In the genomic region with DNA sequence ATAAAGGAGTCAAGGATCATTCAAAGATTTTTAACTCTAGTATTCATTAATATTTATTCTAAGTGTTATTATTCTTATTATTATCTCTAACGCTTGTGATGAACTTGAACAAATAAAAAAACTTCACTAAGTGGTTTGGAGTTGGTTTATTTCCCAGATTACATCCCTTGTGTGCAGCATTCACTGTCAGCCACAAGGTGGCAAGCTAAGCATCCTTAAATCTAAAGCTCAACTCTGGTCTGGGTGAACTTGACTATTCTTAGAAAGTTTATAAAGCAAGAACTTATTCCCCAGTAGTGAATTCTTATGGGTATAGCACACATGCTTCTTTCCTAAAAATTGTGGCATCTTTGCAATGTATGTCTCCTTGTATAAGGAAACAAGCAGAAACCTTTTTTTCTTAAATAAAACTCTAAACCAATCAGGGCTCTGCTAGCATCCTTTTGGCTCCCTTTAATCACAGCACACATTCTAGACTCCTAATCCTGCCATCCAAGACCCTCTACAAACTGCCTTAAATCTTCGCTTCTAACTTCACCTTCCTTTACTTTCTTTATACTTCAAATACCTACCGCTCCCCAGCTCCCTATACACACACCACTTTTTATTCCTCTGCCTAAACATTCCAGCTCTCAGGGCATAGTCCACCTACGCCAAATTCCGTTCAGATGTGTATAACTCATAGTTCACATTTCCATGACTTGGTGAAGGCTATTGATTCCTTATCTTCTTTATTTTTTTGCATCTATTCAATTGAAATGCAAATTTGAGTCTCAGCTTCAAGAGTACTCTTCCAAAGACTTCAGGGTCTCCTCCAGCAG, we compare ENCODE assay signal across 1 cellular context.
TF ChIP-seq lines count a peak whose summit lies in the region.

No MANE protein-coding gene starts in this region.

TF ChIP-seq in HepG2, 621 proteins besides CTCF, POLR2A, EP300 and RAD21 (continued from another document and continues in another):
- no peak for TF ChIP-seq RARA (CRISPR knock-in tag; IDR thresholded peaks at IDR 0.05)
- TF ChIP-seq RAD51 (IDR thresholded peaks at IDR 0.05; ENCODE audit: borderline replicate concordance) = no peak
- TF ChIP-seq GLI4 (CRISPR knock-in tag; IDR thresholded peaks at IDR 0.05; ENCODE audit: borderline replicate concordance) = no peak
- no peak for TF ChIP-seq ZNF235 (CRISPR knock-in tag; IDR thresholded peaks at IDR 0.05; ENCODE audit: borderline replicate concordance)
- TF ChIP-seq ASH2L (IDR thresholded peaks at IDR 0.05; ENCODE audit: insufficient read length, low read depth, low read length) = peak; percentile 58
- TF ChIP-seq SNRNP70 (IDR thresholded peaks at IDR 0.05; ENCODE audit: low read depth, low read length) = no peak
- TF ChIP-seq ZFP90 (CRISPR knock-in tag; IDR thresholded peaks at IDR 0.05; ENCODE audit: borderline replicate concordance) = no peak
- TF ChIP-seq PAF1 (CRISPR knock-in tag; IDR thresholded peaks at IDR 0.05) = no peak
- peak; percentile 78 for TF ChIP-seq TEAD3 (CRISPR knock-in tag; optimal IDR thresholded peaks at IDR 0.05; ENCODE audit: borderline replicate concordance)
- no peak for TF ChIP-seq ZSCAN20 (CRISPR knock-in tag; IDR thresholded peaks at IDR 0.05; ENCODE audit: borderline replicate concordance)
- TF ChIP-seq ZNF562 (CRISPR knock-in tag; IDR thresholded peaks at IDR 0.05; ENCODE audit: borderline replicate concordance) = no peak
- TF ChIP-seq, protein P1, sequence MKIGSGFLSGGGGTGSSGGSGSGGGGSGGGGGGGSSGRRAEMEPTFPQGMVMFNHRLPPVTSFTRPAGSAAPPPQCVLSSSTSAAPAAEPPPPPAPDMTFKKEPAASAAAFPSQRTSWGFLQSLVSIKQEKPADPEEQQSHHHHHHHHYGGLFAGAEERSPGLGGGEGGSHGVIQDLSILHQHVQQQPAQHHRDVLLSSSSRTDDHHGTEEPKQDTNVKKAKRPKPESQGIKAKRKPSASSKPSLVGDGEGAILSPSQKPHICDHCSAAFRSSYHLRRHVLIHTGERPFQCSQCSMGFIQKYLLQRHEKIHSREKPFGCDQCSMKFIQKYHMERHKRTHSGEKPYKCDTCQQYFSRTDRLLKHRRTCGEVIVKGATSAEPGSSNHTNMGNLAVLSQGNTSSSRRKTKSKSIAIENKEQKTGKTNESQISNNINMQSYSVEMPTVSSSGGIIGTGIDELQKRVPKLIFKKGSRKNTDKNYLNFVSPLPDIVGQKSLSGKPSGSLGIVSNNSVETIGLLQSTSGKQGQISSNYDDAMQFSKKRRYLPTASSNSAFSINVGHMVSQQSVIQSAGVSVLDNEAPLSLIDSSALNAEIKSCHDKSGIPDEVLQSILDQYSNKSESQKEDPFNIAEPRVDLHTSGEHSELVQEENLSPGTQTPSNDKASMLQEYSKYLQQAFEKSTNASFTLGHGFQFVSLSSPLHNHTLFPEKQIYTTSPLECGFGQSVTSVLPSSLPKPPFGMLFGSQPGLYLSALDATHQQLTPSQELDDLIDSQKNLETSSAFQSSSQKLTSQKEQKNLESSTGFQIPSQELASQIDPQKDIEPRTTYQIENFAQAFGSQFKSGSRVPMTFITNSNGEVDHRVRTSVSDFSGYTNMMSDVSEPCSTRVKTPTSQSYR (CRISPR knock-in tag; IDR thresholded peaks at IDR 0.05; ENCODE audit: borderline replicate concordance) = no peak
- no peak for TF ChIP-seq ZFY (CRISPR knock-in tag; IDR thresholded peaks at IDR 0.05)
- TF ChIP-seq, protein P2, sequence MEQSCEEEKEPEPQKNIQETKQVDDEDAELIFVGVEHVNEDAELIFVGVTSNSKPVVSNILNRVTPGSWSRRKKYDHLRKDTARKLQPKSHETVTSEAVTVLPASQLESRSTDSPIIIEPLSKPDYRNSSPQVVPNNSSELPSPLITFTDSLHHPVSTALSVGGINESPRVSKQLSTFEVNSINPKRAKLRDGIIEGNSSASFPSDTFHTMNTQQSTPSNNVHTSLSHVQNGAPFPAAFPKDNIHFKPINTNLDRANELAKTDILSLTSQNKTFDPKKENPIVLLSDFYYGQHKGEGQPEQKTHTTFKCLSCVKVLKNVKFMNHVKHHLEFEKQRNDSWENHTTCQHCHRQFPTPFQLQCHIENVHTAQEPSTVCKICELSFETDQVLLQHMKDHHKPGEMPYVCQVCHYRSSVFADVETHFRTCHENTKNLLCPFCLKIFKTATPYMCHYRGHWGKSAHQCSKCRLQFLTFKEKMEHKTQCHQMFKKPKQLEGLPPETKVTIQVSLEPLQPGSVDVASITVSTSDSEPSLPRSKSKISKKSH (CRISPR knock-in tag; IDR thresholded peaks at IDR 0.05; ENCODE audit: borderline replicate concordance) = no peak
- TF ChIP-seq KDM3A (CRISPR knock-in tag; IDR thresholded peaks at IDR 0.05; ENCODE audit: low read depth) = no peak
- TF ChIP-seq, protein P3, sequence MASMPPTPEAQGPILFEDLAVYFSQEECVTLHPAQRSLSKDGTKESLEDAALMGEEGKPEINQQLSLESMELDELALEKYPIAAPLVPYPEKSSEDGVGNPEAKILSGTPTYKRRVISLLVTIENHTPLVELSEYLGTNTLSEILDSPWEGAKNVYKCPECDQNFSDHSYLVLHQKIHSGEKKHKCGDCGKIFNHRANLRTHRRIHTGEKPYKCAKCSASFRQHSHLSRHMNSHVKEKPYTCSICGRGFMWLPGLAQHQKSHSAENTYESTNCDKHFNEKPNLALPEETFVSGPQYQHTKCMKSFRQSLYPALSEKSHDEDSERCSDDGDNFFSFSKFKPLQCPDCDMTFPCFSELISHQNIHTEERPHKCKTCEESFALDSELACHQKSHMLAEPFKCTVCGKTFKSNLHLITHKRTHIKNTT (CRISPR knock-in tag; IDR thresholded peaks at IDR 0.05) = no peak
- TF ChIP-seq CBX1 (IDR thresholded peaks at IDR 0.05; ENCODE audit: low read depth) = no peak
- no peak for TF ChIP-seq RFXAP (CRISPR knock-in tag; IDR thresholded peaks at IDR 0.05; ENCODE audit: borderline replicate concordance)
- no peak for TF ChIP-seq ETV6 (CRISPR knock-in tag; conservative IDR thresholded peaks at IDR 0.05)
- no peak for TF ChIP-seq GATAD2A (CRISPR knock-in tag; IDR thresholded peaks at IDR 0.05)
- TF ChIP-seq ZNF343 (CRISPR knock-in tag; IDR thresholded peaks at IDR 0.05) = no peak
- TF ChIP-seq ZNF768 (CRISPR knock-in tag; IDR thresholded peaks at IDR 0.05) = no peak
- TF ChIP-seq LCORL (IDR thresholded peaks at IDR 0.05) = no peak
- no peak for TF ChIP-seq LCORL (CRISPR knock-in tag; IDR thresholded peaks at IDR 0.05)
- no peak for TF ChIP-seq RORA (CRISPR knock-in tag; IDR thresholded peaks at IDR 0.05)
- peak; percentile 52 for TF ChIP-seq HNF4A (CRISPR knock-in tag; IDR thresholded peaks at IDR 0.05)
- TF ChIP-seq ZNF883 (CRISPR knock-in tag; IDR thresholded peaks at IDR 0.05; ENCODE audit: not compliant biosample characterization) = no peak
- TF ChIP-seq, protein P4, sequence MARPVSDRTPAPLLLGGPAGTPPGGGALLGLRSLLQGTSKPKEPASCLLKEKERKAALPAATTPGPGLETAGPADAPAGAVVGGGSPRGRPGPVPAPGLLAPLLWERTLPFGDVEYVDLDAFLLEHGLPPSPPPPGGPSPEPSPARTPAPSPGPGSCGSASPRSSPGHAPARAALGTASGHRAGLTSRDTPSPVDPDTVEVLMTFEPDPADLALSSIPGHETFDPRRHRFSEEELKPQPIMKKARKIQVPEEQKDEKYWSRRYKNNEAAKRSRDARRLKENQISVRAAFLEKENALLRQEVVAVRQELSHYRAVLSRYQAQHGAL (CRISPR knock-in tag; IDR thresholded peaks at IDR 0.05; ENCODE audit: not compliant biosample characterization) = no peak
- TF ChIP-seq ZNF569 (CRISPR knock-in tag; IDR thresholded peaks at IDR 0.05; ENCODE audit: borderline replicate concordance) = no peak
- TF ChIP-seq, protein P5, sequence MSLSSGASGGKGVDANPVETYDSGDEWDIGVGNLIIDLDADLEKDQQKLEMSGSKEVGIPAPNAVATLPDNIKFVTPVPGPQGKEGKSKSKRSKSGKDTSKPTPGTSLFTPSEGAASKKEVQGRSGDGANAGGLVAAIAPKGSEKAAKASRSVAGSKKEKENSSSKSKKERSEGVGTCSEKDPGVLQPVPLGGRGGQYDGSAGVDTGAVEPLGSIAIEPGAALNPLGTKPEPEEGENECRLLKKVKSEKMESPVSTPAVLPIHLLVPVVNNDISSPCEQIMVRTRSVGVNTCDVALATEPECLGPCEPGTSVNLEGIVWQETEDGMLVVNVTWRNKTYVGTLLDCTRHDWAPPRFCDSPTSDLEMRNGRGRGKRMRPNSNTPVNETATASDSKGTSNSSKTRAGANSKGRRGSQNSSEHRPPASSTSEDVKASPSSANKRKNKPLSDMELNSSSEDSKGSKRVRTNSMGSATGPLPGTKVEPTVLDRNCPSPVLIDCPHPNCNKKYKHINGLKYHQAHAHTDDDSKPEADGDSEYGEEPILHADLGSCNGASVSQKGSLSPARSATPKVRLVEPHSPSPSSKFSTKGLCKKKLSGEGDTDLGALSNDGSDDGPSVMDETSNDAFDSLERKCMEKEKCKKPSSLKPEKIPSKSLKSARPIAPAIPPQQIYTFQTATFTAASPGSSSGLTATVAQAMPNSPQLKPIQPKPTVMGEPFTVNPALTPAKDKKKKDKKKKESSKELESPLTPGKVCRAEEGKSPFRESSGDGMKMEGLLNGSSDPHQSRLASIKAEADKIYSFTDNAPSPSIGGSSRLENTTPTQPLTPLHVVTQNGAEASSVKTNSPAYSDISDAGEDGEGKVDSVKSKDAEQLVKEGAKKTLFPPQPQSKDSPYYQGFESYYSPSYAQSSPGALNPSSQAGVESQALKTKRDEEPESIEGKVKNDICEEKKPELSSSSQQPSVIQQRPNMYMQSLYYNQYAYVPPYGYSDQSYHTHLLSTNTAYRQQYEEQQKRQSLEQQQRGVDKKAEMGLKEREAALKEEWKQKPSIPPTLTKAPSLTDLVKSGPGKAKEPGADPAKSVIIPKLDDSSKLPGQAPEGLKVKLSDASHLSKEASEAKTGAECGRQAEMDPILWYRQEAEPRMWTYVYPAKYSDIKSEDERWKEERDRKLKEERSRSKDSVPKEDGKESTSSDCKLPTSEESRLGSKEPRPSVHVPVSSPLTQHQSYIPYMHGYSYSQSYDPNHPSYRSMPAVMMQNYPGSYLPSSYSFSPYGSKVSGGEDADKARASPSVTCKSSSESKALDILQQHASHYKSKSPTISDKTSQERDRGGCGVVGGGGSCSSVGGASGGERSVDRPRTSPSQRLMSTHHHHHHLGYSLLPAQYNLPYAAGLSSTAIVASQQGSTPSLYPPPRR (CRISPR knock-in tag; IDR thresholded peaks at IDR 0.05; ENCODE audit: borderline replicate concordance) = no peak
- TF ChIP-seq, protein P6, sequence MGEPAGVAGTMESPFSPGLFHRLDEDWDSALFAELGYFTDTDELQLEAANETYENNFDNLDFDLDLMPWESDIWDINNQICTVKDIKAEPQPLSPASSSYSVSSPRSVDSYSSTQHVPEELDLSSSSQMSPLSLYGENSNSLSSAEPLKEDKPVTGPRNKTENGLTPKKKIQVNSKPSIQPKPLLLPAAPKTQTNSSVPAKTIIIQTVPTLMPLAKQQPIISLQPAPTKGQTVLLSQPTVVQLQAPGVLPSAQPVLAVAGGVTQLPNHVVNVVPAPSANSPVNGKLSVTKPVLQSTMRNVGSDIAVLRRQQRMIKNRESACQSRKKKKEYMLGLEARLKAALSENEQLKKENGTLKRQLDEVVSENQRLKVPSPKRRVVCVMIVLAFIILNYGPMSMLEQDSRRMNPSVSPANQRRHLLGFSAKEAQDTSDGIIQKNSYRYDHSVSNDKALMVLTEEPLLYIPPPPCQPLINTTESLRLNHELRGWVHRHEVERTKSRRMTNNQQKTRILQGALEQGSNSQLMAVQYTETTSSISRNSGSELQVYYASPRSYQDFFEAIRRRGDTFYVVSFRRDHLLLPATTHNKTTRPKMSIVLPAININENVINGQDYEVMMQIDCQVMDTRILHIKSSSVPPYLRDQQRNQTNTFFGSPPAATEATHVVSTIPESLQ (CRISPR knock-in tag; conservative IDR thresholded peaks at IDR 0.05) = no peak
- no peak for TF ChIP-seq ISX (CRISPR knock-in tag; conservative IDR thresholded peaks at IDR 0.05)
- TF ChIP-seq ZNF501 (CRISPR knock-in tag; IDR thresholded peaks at IDR 0.05) = no peak
- TF ChIP-seq ZNF563 (CRISPR knock-in tag; IDR thresholded peaks at IDR 0.05) = no peak
- TF ChIP-seq, protein P7, sequence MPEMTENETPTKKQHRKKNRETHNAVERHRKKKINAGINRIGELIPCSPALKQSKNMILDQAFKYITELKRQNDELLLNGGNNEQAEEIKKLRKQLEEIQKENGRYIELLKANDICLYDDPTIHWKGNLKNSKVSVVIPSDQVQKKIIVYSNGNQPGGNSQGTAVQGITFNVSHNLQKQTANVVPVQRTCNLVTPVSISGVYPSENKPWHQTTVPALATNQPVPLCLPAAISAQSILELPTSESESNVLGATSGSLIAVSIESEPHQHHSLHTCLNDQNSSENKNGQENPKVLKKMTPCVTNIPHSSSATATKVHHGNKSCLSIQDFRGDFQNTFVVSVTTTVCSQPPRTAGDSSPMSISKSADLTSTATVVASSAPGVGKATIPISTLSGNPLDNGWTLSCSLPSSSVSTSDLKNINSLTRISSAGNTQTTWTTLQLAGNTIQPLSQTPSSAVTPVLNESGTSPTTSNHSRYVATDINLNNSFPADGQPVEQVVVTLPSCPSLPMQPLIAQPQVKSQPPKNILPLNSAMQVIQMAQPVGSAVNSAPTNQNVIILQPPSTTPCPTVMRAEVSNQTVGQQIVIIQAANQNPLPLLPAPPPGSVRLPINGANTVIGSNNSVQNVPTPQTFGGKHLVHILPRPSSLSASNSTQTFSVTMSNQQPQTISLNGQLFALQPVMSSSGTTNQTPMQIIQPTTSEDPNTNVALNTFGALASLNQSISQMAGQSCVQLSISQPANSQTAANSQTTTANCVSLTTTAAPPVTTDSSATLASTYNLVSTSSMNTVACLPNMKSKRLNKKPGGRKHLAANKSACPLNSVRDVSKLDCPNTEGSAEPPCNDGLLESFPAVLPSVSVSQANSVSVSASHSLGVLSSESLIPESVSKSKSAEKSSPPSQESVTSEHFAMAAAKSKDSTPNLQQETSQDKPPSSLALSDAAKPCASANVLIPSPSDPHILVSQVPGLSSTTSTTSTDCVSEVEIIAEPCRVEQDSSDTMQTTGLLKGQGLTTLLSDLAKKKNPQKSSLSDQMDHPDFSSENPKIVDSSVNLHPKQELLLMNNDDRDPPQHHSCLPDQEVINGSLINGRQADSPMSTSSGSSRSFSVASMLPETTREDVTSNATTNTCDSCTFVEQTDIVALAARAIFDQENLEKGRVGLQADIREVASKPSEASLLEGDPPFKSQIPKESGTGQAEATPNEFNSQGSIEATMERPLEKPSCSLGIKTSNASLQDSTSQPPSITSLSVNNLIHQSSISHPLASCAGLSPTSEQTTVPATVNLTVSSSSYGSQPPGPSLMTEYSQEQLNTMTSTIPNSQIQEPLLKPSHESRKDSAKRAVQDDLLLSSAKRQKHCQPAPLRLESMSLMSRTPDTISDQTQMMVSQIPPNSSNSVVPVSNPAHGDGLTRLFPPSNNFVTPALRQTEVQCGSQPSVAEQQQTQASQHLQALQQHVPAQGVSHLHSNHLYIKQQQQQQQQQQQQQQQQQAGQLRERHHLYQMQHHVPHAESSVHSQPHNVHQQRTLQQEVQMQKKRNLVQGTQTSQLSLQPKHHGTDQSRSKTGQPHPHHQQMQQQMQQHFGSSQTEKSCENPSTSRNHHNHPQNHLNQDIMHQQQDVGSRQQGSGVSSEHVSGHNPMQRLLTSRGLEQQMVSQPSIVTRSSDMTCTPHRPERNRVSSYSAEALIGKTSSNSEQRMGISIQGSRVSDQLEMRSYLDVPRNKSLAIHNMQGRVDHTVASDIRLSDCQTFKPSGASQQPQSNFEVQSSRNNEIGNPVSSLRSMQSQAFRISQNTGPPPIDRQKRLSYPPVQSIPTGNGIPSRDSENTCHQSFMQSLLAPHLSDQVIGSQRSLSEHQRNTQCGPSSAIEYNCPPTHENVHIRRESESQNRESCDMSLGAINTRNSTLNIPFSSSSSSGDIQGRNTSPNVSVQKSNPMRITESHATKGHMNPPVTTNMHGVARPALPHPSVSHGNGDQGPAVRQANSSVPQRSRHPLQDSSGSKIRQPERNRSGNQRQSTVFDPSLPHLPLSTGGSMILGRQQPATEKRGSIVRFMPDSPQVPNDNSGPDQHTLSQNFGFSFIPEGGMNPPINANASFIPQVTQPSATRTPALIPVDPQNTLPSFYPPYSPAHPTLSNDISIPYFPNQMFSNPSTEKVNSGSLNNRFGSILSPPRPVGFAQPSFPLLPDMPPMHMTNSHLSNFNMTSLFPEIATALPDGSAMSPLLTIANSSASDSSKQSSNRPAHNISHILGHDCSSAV (CRISPR knock-in tag; IDR thresholded peaks at IDR 0.05; ENCODE audit: borderline replicate concordance) = no peak
- TF ChIP-seq ZNF720 (CRISPR knock-in tag; IDR thresholded peaks at IDR 0.05) = no peak
